In genomic region chr7:47541485-47541884, GRCh38 we compare ENCODE assay signal across 7 cellular contexts. TPM values are rescaled to one million over a fixed set of nuclear protein-coding genes. Genes with fewer than 3 reads are reported as not detected.
DNase-seq lines count a peak whose midpoint lies in the region; TF ChIP-seq lines count a peak whose summit lies in the region.
"Not testable (repeated sequence)": the region's sequence is repeated elsewhere in the genome, so short reads cannot be mapped to it uniquely, and the experiment has no call there.

No MANE protein-coding gene starts in this region.

- not testable (repeated sequence) for H3K9me2 ChIP-seq in OCI-LY7 (ENCODE audit: insufficient read depth, low read length); hepatocyte (replicated peaks; ENCODE audit: insufficient read depth)

- H4K5ac ChIP-seq in mesendoderm (ENCODE audit: low read length), result not testable (repeated sequence)

- not testable (repeated sequence) for H3K36me3 Mint-ChIP-seq in nephron (ENCODE audit: low read depth)

- not testable (repeated sequence) for DNase-seq in OCI-LY7 (ENCODE audit: low spot score); hepatocyte (ENCODE audit: low spot score)
- DNase-seq in adrenal gland (peak in 6 of 7 donors; percentile 43 to 72 (median 54)), mesendoderm (peak; percentile 75), spleen (peak; percentile 51)

- not testable (repeated sequence) for TF ChIP-seq CTCF in OCI-LY7 (conservative IDR thresholded peaks at IDR 0.05; ENCODE audit: low read length); adrenal gland (IDR thresholded peaks at IDR 0.05); hepatocyte (IDR thresholded peaks at IDR 0.05; ENCODE audit: poor library complexity); nephron (IDR thresholded peaks at IDR 0.05; ENCODE audit: unreplicated experiment in 3 of 3); spleen (IDR thresholded peaks at IDR 0.05 in 8 of 11, conservative IDR thresholded peaks at IDR 0.05 in 3 of 11)

- H3K79me2 ChIP-seq in OCI-LY7 (ENCODE audit: insufficient read depth, low read depth, low read length); mesendoderm (ENCODE audit: control insufficient read depth, insufficient read depth, low read length): not testable (repeated sequence)
- peaks cover 99% of the 10 kb centered on the region for H3K79me2 ChIP-seq in hepatocyte

- peak overlapping the region in 2 of 11 experiments; percentile 31 to 49; a peak in 2 of 22 replicates for H3K27ac ChIP-seq in BLaER1 treated with 17β-estradiol and CSF1 and Interleukin-3, amounts not matched to agents 10 nM and 100 nM
- H3K27ac ChIP-seq in OCI-LY7 (ENCODE audit: low read depth, low read length, poor library complexity, severe bottlenecking); mesendoderm (ENCODE audit: low read depth, low read length); spleen: not testable (repeated sequence)
- H3K27ac ChIP-seq in adrenal gland (peak overlapping the region in 2 of 5 donors; percentile 62 to 91), hepatocyte (peak overlapping the region; percentile 80)

- peaks cover 0 to 40% (median 0%) of the 10 kb centered on the region in 11 experiments; a peak in 9 of 22 replicates for H3K36me3 ChIP-seq in BLaER1 treated with 17β-estradiol and CSF1 and Interleukin-3, amounts not matched to agents 10 nM and 100 nM
- H3K36me3 ChIP-seq in OCI-LY7 (ENCODE audit: insufficient read depth, low read length); adrenal gland (replicated peaks in 1 of 2); hepatocyte (replicated peaks; ENCODE audit: insufficient read depth, low read depth); mesendoderm (ENCODE audit: control insufficient read depth, insufficient read depth, low read length): not testable (repeated sequence)
- peaks cover 0 to 21% (median 0%) of the 10 kb centered on the region in 6 donors for H3K36me3 ChIP-seq in spleen

- peak overlapping the region; percentile 54 to 94 (median 73); a peak in 15 of 22 replicates for H3K4me2 ChIP-seq in BLaER1 treated with 17β-estradiol and CSF1 and Interleukin-3, amounts not matched to agents 10 nM and 100 nM
- peak overlapping the region; percentile 17; the same call in 1 of the 2 replicates for H3K4me2 ChIP-seq in OCI-LY7 (ENCODE audit: low read length)
- not testable (repeated sequence) for H3K4me2 ChIP-seq in hepatocyte; mesendoderm (ENCODE audit: low read length)

- not testable (repeated sequence) for H3K23ac ChIP-seq in mesendoderm (ENCODE audit: low read length)

- H3K4ac ChIP-seq in mesendoderm (ENCODE audit: low read depth, low read length), result not testable (repeated sequence)

- peaks cover 66 to 98% (median 80%) of the 10 kb centered on the region in 10 experiments for H3K4me1 ChIP-seq in BLaER1 treated with 17β-estradiol and CSF1 and Interleukin-3, amounts not matched to agents 10 nM and 100 nM
- peaks cover 12% of the 10 kb centered on the region for H3K4me1 ChIP-seq in OCI-LY7 (ENCODE audit: insufficient read depth, low read length, poor library complexity, severe bottlenecking)
- peaks cover 6 to 50% of the 10 kb centered on the region in 2 donors for H3K4me1 ChIP-seq in adrenal gland (replicated peaks in 1 of 2)
- H3K4me1 ChIP-seq in hepatocyte (ENCODE audit: insufficient read depth), result peaks cover 52% of the 10 kb centered on the region
- peaks cover 16% of the 10 kb centered on the region for H3K4me1 ChIP-seq in mesendoderm (ENCODE audit: control insufficient read depth, low read depth, low read length)
- peaks cover 0 to 91% (median 52%) of the 10 kb centered on the region in 6 donors for H3K4me1 ChIP-seq in spleen

- H2BK15ac ChIP-seq in mesendoderm (replicated peaks; ENCODE audit: low read depth), result not testable (repeated sequence)

- peaks cover 5 to 31% (median 22%) of the 10 kb centered on the region in 11 experiments; a peak in 21 of 22 replicates for H3K27me3 ChIP-seq in BLaER1 treated with 17β-estradiol and CSF1 and Interleukin-3, amounts not matched to agents 10 nM and 100 nM
- H3K27me3 ChIP-seq in adrenal gland; hepatocyte; mesendoderm (ENCODE audit: insufficient read depth, low read length, poor library complexity): not testable (repeated sequence)
- H3K27me3 ChIP-seq in spleen (replicated peaks in 1 of 7), result peaks cover 0 to 15% (median 0%) of the 10 kb centered on the region in 7 donors

- H3K9me3 ChIP-seq in BLaER1 treated with 17β-estradiol and CSF1 and Interleukin-3, amounts not matched to agents 10 nM and 100 nM (replicated peaks in 1 of 11); OCI-LY7 (ENCODE audit: low read length); adrenal gland (replicated peaks in 1 of 3); hepatocyte (ENCODE audit: low read depth); spleen: not testable (repeated sequence)

- not testable (repeated sequence) for H3K4me3 Mint-ChIP-seq in nephron

- CTCF ChIA-PET in OCI-LY7 (lab: Charles Lee; ENCODE audit: unreplicated experiment), result not testable (repeated sequence)

- not testable (repeated sequence) for H3K27me3 Mint-ChIP-seq in nephron (ENCODE audit: low read depth)

- H3K27ac Mint-ChIP-seq in nephron, result peak overlapping the region; percentile 87 to 98 (median 87)

- H3K79me1 ChIP-seq in mesendoderm (ENCODE audit: low read length), result not testable (repeated sequence)

- H3K9ac ChIP-seq in BLaER1 treated with 17β-estradiol and CSF1 and Interleukin-3, amounts not matched to agents 10 nM and 100 nM, result peak overlapping the region in 2 of 11 experiments; percentile 52 to 67; a peak in 2 of 22 replicates
- not testable (repeated sequence) for H3K9ac ChIP-seq in mesendoderm (ENCODE audit: low read length)

- H2BK5ac ChIP-seq in mesendoderm (ENCODE audit: low read length), result not testable (repeated sequence)

- H2AK5ac ChIP-seq in mesendoderm (ENCODE audit: low read length), result not testable (repeated sequence)

- peak overlapping the region in 3 of 10 experiments; percentile 16 to 52 (median 45); a peak in 4 of 20 replicates for H3K4me3 ChIP-seq in BLaER1 treated with 17β-estradiol and CSF1 and Interleukin-3, amounts not matched to agents 10 nM and 100 nM
- H3K4me3 ChIP-seq in OCI-LY7 (ENCODE audit: low read depth, low read length, poor library complexity, severe bottlenecking); adrenal gland; hepatocyte; mesendoderm (ENCODE audit: low read length); spleen: not testable (repeated sequence)

- H3K4me1 Mint-ChIP-seq in nephron, result peaks cover 42% of the 10 kb centered on the region

- not testable (repeated sequence) for H4K8ac ChIP-seq in mesendoderm (ENCODE audit: low read depth, low read length)

- H2BK120ac ChIP-seq in mesendoderm (ENCODE audit: low read depth, low read length), result not testable (repeated sequence)

- H3K9me3 Mint-ChIP-seq in nephron, result not testable (repeated sequence)

- peaks cover 4 to 97% (median 71%) of the 10 kb centered on the region in 11 experiments; a peak in 20 of 22 replicates for H4K20me1 ChIP-seq in BLaER1 treated with 17β-estradiol and CSF1 and Interleukin-3, amounts not matched to agents 10 nM and 100 nM
- not testable (repeated sequence) for H4K20me1 ChIP-seq in OCI-LY7 (ENCODE audit: insufficient read depth, low read length); hepatocyte (ENCODE audit: insufficient read depth, poor library complexity, severe bottlenecking)

- H3K18ac ChIP-seq in mesendoderm (ENCODE audit: low read length), result not testable (repeated sequence)

- intact Hi-C loops in OCI-LY7 (cut with micrococcal nuclease; ENCODE audit: unreplicated experiment); adrenal gland (cut with DNase I); spleen (cut with DNase I; ENCODE audit: low total_unique reads): not testable (repeated sequence)

- POLR2A ChIA-PET in OCI-LY7 (lab: Charles Lee), result not testable (repeated sequence)

- not testable (repeated sequence) for BruUV-seq in OCI-LY7 (replicated peaks; lab: Mats Ljungman, UMichigan)

- not testable (repeated sequence) for H2AFZ ChIP-seq in OCI-LY7 (ENCODE audit: low read length); hepatocyte

- H3K56ac ChIP-seq in mesendoderm (ENCODE audit: low read length), result not testable (repeated sequence)

- TF ChIP-seq POLR2A in adrenal gland (IDR thresholded peaks at IDR 0.05); spleen (IDR thresholded peaks at IDR 0.05): not testable (repeated sequence)

- WGBS in adrenal gland, 4 donors, result 60 to 83% (median 65%) methylated on average over 9 of the region's 9 CpGs
- WGBS in hepatocyte (ENCODE audit: low lambda C conversion rate, missing lambda C conversion rate), result 80% methylated on average over 9 of the region's 9 CpGs
- WGBS in mesendoderm (ENCODE audit: extremely low coverage, insufficient coverage, low lambda C conversion rate), result no CpG with 5 or more reads among the region's 9 CpGs
- WGBS in spleen, 5 donors, result 91 to 99% (median 95%) methylated on average over 9 of the region's 9 CpGs

RNA-seq across cellular contexts. Expression of gene TNS3, which starts 40.4 kb away (rescaled TPM):
- 8.3 and 9.5 TPM in 2 replicates for total RNA-seq in OCI-LY7 (2014; rRNA removed; shearing (Covaris generic))
- 36.5 and 42.1 TPM in 2 replicates for total RNA-seq in OCI-LY7 (2022)
- total RNA-seq in adrenal gland, result 100 to 1,000 TPM in 6 of 8 donors, 10 to 100 TPM in 2; 75.8 to 188 (median 129) TPM
- 10 to 100 TPM; 21.0 to 36.5 (median 36.4) TPM for polyA plus RNA-seq in adrenal gland
- 64.5 and 73.3 TPM in 2 replicates for total RNA-seq in hepatocyte
- 30.0 and 30.7 TPM in 2 replicates for polyA plus RNA-seq in hepatocyte
- polyA plus RNA-seq in mesendoderm (2013, experiment 1 of 2), result 7.2 TPM
- 7.8 TPM for polyA plus RNA-seq in mesendoderm (2013, experiment 2 of 2)
- total RNA-seq in spleen, result 100 to 1,000 TPM; 122 to 247 (median 152) TPM
- 10 to 100 TPM; 17.7 to 31.4 (median 20.9) TPM for polyA plus RNA-seq in spleen
